ENCODE assay signal across 1 cellular context in genomic region chr10:114548662-114549061, GRCh38.
TF ChIP-seq lines count a peak whose summit lies in the region.

No MANE protein-coding gene starts in this region.

TF ChIP-seq in H1, 55 proteins besides CTCF, POLR2A, EP300 and RAD21 (continued from another document):
- TF ChIP-seq CHD7 (IDR thresholded peaks at IDR 0.05; ENCODE audit: insufficient replicate concordance, low read length) (no peak), TAF7 (optimal IDR thresholded peaks at IDR 0.05; ENCODE audit: borderline replicate concordance, low read depth, low read length) (no peak), SAP30 (IDR thresholded peaks at IDR 0.05; ENCODE audit: insufficient read depth, insufficient replicate concordance, low read length) (no peak), TBP (IDR thresholded peaks at IDR 0.05; ENCODE audit: low read depth, low read length) (no peak), RXRA (IDR thresholded peaks at IDR 0.05; ENCODE audit: insufficient read depth, low read depth, low read length) (no peak), JUN (IDR thresholded peaks at IDR 0.05; ENCODE audit: low read depth, low read length) (no peak), ATF2 (IDR thresholded peaks at IDR 0.05; ENCODE audit: low read length) (no peak), TCF12 (IDR thresholded peaks at IDR 0.05; ENCODE audit: low read depth, low read length) (no peak), BRCA1 (IDR thresholded peaks at IDR 0.05; ENCODE audit: low read depth, low read length) (no peak), JUND (IDR thresholded peaks at IDR 0.05; ENCODE audit: low read length) (no peak), CHD1 (IDR thresholded peaks at IDR 0.05; ENCODE audit: low read depth, low read length) (no peak)
